In genomic region chr20:47213960-47214359, GRCh38 we compare ENCODE assay signal across 22 cellular contexts.
"Had no signal": no experiment of that assay in that cellular context is flagged by ENCODE, and none has a peak within 500 bp of the region (broad histone marks: within the 10 kb centered on the region; RNA-seq: fewer than 3 reads in every experiment).

No MANE protein-coding gene starts in this region.

- ATAC-seq: effector memory CD8-positive, alpha-beta T cell; naive thymus-derived CD4-positive, alpha-beta T cell; right lobe of liver; stimulated activated naive B cell treated with anti-CD40 and anti-IgM and Interleukin-4, amounts not matched to agents 10 μg/mL and 1 μg/mL and 100 μg/mL, for 72 hours had no signal

- H3K9me3 ChIP-seq: prostate gland, right lobe of liver, thoracic aorta, tibial nerve, upper lobe of left lung had no signal

- H3K27me3 ChIP-seq: right lobe of liver, tibial nerve, upper lobe of left lung had no signal

- DNase-seq: cerebellar nuclear complex; cortex of kidney; effector memory CD8-positive, alpha-beta T cell; hippocampal formation; immature natural killer cell; islet precursor cell; kidney glomerular epithelial cell; mesenchymal stem cell; midbrain; naive thymus-derived CD4-positive, alpha-beta T cell; right lobe of liver; small intestine; stimulated activated CD4-positive, alpha-beta T cell treated with anti-CD3 and anti-CD28 coated beads, Interleukin-15, amount 100 ng/mL, for 24 hours; stimulated activated CD4-positive, alpha-beta T cell treated with anti-CD3 and anti-CD28 coated beads, Interleukin-2, amount 100 ng/mL, for 48 hours; stimulated activated naive B cell treated with anti-CD40 and anti-IgM and Interleukin-4, amounts not matched to agents 10 μg/mL and 1 μg/mL and 100 μg/mL, for 72 hours; upper lobe of left lung had no signal

- H3K36me3 ChIP-seq: prostate gland had no signal

- H3K27ac ChIP-seq: prostate gland, right lobe of liver, thoracic aorta, tibial nerve, upper lobe of left lung had no signal

- H3K4me3 ChIP-seq: prostate gland, right lobe of liver, thoracic aorta, tibial nerve, upper lobe of left lung had no signal

- FAIRE-seq: endometrium, frontal cortex, small intestine, urothelium cell line had no signal

- H3K4me1 ChIP-seq: prostate gland, tibial nerve, upper lobe of left lung had no signal
